17 cellular contexts compared by ENCODE assay signal in genomic region chr11:125344846-125345705, GRCh38.
DNase-seq lines count a peak whose midpoint lies in the region; ATAC-seq, FAIRE-seq and TF ChIP-seq lines count a peak whose summit lies in the region.
"Had no signal": no experiment of that assay in that cellular context is flagged by ENCODE, and none has a peak within 500 bp of the region (broad histone marks: within the 10 kb centered on the region; RNA-seq: fewer than 3 reads in every experiment).

No MANE protein-coding gene starts in this region.

- WGBS in endodermal cell (ENCODE audit: insufficient coverage in 1 of 2, insufficient read length in 1 of 2), 2 experiments = 88 to 93% methylated on average over 8 to 12 of the region's 12 CpGs
- 74 to 85% (median 77%) methylated on average over 12 of the region's 12 CpGs for WGBS in spleen, 5 donors

- peak overlapping the region; percentile 29 for H3K27ac ChIP-seq in astrocyte (ENCODE audit: low read depth, low read length)
- H3K27ac ChIP-seq in endodermal cell (ENCODE audit: low read depth, low read length) = peak overlapping the region; percentile 57
- no peak overlapping the region for H3K27ac ChIP-seq in neural progenitor cell
- H3K27ac ChIP-seq in spleen = no peak overlapping the region
- H3K27ac ChIP-seq: cardiac muscle cell, right lobe of liver had no signal

- H3K79me2 ChIP-seq in astrocyte (ENCODE audit: insufficient read depth, low read length) = no peaks in the 10 kb centered on the region
- H3K79me2 ChIP-seq in neural progenitor cell (ENCODE audit: low read depth) = no peaks in the 10 kb centered on the region

- peak overlapping the region; percentile 20 for H3K9ac ChIP-seq in astrocyte (ENCODE audit: low read length)
- H3K9ac ChIP-seq in endodermal cell (ENCODE audit: extremely low read depth, low read length, poor library complexity, severe bottlenecking) = no peak overlapping the region
- no peak overlapping the region for H3K9ac ChIP-seq in neural progenitor cell

- H2AFZ ChIP-seq in astrocyte (ENCODE audit: low read depth, low read length) (no peak overlapping the region), neural progenitor cell (replicated peaks) (no peak overlapping the region)
- H2AFZ ChIP-seq: GM23338 had no signal

- DNase-seq in astrocyte (ENCODE audit: low read depth) (no peak), endodermal cell (no peak), neural progenitor cell (ENCODE audit: low spot score) (no peak), spleen (peak; percentile 54), GF-D8 (lab: John Stamatoyannopoulos, UW) (no peak), NCI-H2107 treated with DMSO at 0.1 percent for 48 hours (lab: John Stamatoyannopoulos, UW; ENCODE audit: unreplicated experiment) (no peak)
- no peak for DNase-seq in activated T-cell treated with anti-CD3 and anti-CD28 coated beads, Interleukin-2, amount 50 U/mL, for 4 hours
- DNase-seq: NCI-H2107 had no signal

- no peaks in the 10 kb centered on the region for H4K20me1 ChIP-seq in astrocyte (ENCODE audit: insufficient read depth, low read length)
- H4K20me1 ChIP-seq in neural progenitor cell (ENCODE audit: low read depth) = peaks cover 26% of the 10 kb centered on the region

- H3K4me1 Mint-ChIP-seq in astrocyte (ENCODE audit: low read depth, unreplicated experiment) (peaks cover 79% of the 10 kb centered on the region), endodermal cell (peaks cover 44% of the 10 kb centered on the region), neural progenitor cell (peaks cover 90% of the 10 kb centered on the region)
- H3K4me1 Mint-ChIP-seq in activated T-cell treated with anti-CD3 and anti-CD28 coated beads, Interleukin-2, amount 50 U/mL, for 4 hours (ENCODE audit: low read depth) = no peaks in the 10 kb centered on the region
- H3K4me1 Mint-ChIP-seq: activated CD8-positive, alpha-beta memory T cell treated with anti-CD3 and anti-CD28 coated beads, Interleukin-2, amount 10 ng/mL, durations not matched to agents 7 days and 5 days; stimulated activated naive CD8-positive, alpha-beta T cell treated with anti-CD3 and anti-CD28 coated beads, Interleukin-15, amount 100 ng/mL, for 72 hours had no signal

- no peak for TF ChIP-seq POLR2A in spleen (IDR thresholded peaks at IDR 0.05)

- H3K27me3 ChIP-seq in astrocyte (ENCODE audit: insufficient read depth, low read length) (no peaks in the 10 kb centered on the region), endodermal cell (ENCODE audit: control insufficient read depth, insufficient read depth, low read length, poor library complexity, severe bottlenecking) (peaks cover 6% of the 10 kb centered on the region), neural progenitor cell (no peaks in the 10 kb centered on the region), spleen (replicated peaks in 1 of 7) (peaks cover 0 to 51% (median 0%) of the 10 kb centered on the region in 7 donors)
- H3K27me3 ChIP-seq: cardiac muscle cell, right lobe of liver had no signal

- peak overlapping the region; percentile 19 for H3K4me2 ChIP-seq in astrocyte (ENCODE audit: low read length)
- no peak overlapping the region for H3K4me2 ChIP-seq in neural progenitor cell
- H3K4me2 ChIP-seq: GM23338 had no signal

- intact Hi-C loops in spleen (cut with DNase I; ENCODE audit: low total_unique reads) = loop anchor here (5.0 to 10.0 kb wide), 2 partner anchors 183 to 250 kb away; partner anchors contain the start of gene PKNOX2

- H3K36me3 Mint-ChIP-seq in astrocyte (ENCODE audit: low read depth, unreplicated experiment) (peaks cover 4% of the 10 kb centered on the region), endodermal cell (ENCODE audit: low read depth) (no peaks in the 10 kb centered on the region), neural progenitor cell (peaks cover 3% of the 10 kb centered on the region)
- no peaks in the 10 kb centered on the region for H3K36me3 Mint-ChIP-seq in activated T-cell treated with anti-CD3 and anti-CD28 coated beads, Interleukin-2, amount 50 U/mL, for 4 hours (ENCODE audit: insufficient read depth)
- H3K36me3 Mint-ChIP-seq: activated CD8-positive, alpha-beta memory T cell treated with anti-CD3 and anti-CD28 coated beads, Interleukin-2, amount 10 ng/mL, durations not matched to agents 7 days and 5 days; memory B cell; natural killer cell treated with Interleukin-12 subunit alpha and Interleukin-12 subunit beta and Interleukin-15 and Interleukin-18, amount 100 ng/mL, for 72 hours had no signal

- peak overlapping the region; percentile 62 for H3K4me3 Mint-ChIP-seq in astrocyte (ENCODE audit: unreplicated experiment)
- H3K4me3 Mint-ChIP-seq in endodermal cell = no peak overlapping the region
- no peak overlapping the region for H3K4me3 Mint-ChIP-seq in neural progenitor cell
- H3K4me3 Mint-ChIP-seq in activated T-cell treated with anti-CD3 and anti-CD28 coated beads, Interleukin-2, amount 50 U/mL, for 4 hours = no peak overlapping the region
- H3K4me3 Mint-ChIP-seq: activated CD8-positive, alpha-beta memory T cell treated with anti-CD3 and anti-CD28 coated beads, Interleukin-2, amount 10 ng/mL, durations not matched to agents 7 days and 5 days; GM23338; memory B cell; natural killer cell treated with Interleukin-12 subunit alpha and Interleukin-12 subunit beta and Interleukin-15 and Interleukin-18, amount 100 ng/mL, for 72 hours; stimulated activated naive CD8-positive, alpha-beta T cell treated with anti-CD3 and anti-CD28 coated beads, Interleukin-15, amount 100 ng/mL, for 72 hours had no signal

- no peak overlapping the region for H3K4me3 ChIP-seq in astrocyte (ENCODE audit: insufficient read depth, low read depth, low read length)
- no peak overlapping the region for H3K4me3 ChIP-seq in endodermal cell (ENCODE audit: low read length)
- no peak overlapping the region for H3K4me3 ChIP-seq in neural progenitor cell
- no peak overlapping the region for H3K4me3 ChIP-seq in spleen
- H3K4me3 ChIP-seq: cardiac muscle cell, GM23338, right lobe of liver had no signal

- H3K4me1 ChIP-seq in astrocyte (ENCODE audit: insufficient read depth, low read length) = peaks cover 36% of the 10 kb centered on the region
- H3K4me1 ChIP-seq in endodermal cell (ENCODE audit: control insufficient read depth, insufficient read depth, low read length) = peaks cover 3% of the 10 kb centered on the region
- peaks cover 63% of the 10 kb centered on the region for H3K4me1 ChIP-seq in neural progenitor cell
- H3K4me1 ChIP-seq in spleen = peaks cover 2 to 25% (median 6%) of the 10 kb centered on the region in 6 donors
- H3K4me1 ChIP-seq: right lobe of liver had no signal

- TF ChIP-seq CTCF in astrocyte (IDR thresholded peaks at IDR 0.05; ENCODE audit: insufficient read depth, low read depth, low read length) (no peak), endodermal cell (conservative IDR thresholded peaks at IDR 0.05) (no peak), neural progenitor cell (IDR thresholded peaks at IDR 0.05) (no peak), spleen (IDR thresholded peaks at IDR 0.05 in 8 of 11, conservative IDR thresholded peaks at IDR 0.05 in 3 of 11) (no peak)

- no peak for FAIRE-seq in astrocyte (lab: Jason Lieb, UNC)
- FAIRE-seq: GM19239 had no signal

- no peaks in the 10 kb centered on the region for H3K9me3 ChIP-seq in astrocyte (ENCODE audit: insufficient read depth, low read depth, low read length)
- no peaks in the 10 kb centered on the region for H3K9me3 ChIP-seq in endodermal cell (ENCODE audit: control insufficient read depth, low read length)
- H3K9me3 ChIP-seq in neural progenitor cell (ENCODE audit: low read depth) = no peaks in the 10 kb centered on the region
- no peaks in the 10 kb centered on the region for H3K9me3 ChIP-seq in spleen
- H3K9me3 ChIP-seq: right lobe of liver had no signal

- peaks cover 44% of the 10 kb centered on the region for H3F3A ChIP-seq in neural progenitor cell (ENCODE audit: low read depth)

- no peaks in the 10 kb centered on the region for H3K36me3 ChIP-seq in astrocyte (ENCODE audit: insufficient read depth, low read length)
- H3K36me3 ChIP-seq in endodermal cell (ENCODE audit: control insufficient read depth, insufficient read depth, low read length) = no peaks in the 10 kb centered on the region
- H3K36me3 ChIP-seq in neural progenitor cell = no peaks in the 10 kb centered on the region
- H3K36me3 ChIP-seq in spleen = no peaks in the 10 kb centered on the region
- H3K36me3 ChIP-seq: cardiac muscle cell, right lobe of liver had no signal

- no peaks in the 10 kb centered on the region for H3K27me3 Mint-ChIP-seq in astrocyte (ENCODE audit: low read depth, unreplicated experiment)
- H3K27me3 Mint-ChIP-seq in endodermal cell (ENCODE audit: insufficient read depth) = peaks cover 16% of the 10 kb centered on the region
- H3K27me3 Mint-ChIP-seq in neural progenitor cell (ENCODE audit: insufficient read depth, low read depth) = peaks cover 6% of the 10 kb centered on the region
- peaks cover 11% of the 10 kb centered on the region for H3K27me3 Mint-ChIP-seq in activated T-cell treated with anti-CD3 and anti-CD28 coated beads, Interleukin-2, amount 50 U/mL, for 4 hours (ENCODE audit: low read depth)

- peak overlapping the region; percentile 87 for H3K27ac Mint-ChIP-seq in astrocyte (ENCODE audit: unreplicated experiment)
- H3K27ac Mint-ChIP-seq in endodermal cell = no peak overlapping the region
- H3K27ac Mint-ChIP-seq in neural progenitor cell = peak overlapping the region; percentile 45
- H3K27ac Mint-ChIP-seq: activated CD8-positive, alpha-beta memory T cell treated with anti-CD3 and anti-CD28 coated beads, Interleukin-2, amount 10 ng/mL, durations not matched to agents 7 days and 5 days; GM23338; memory B cell; natural killer cell treated with Interleukin-12 subunit alpha and Interleukin-12 subunit beta and Interleukin-15 and Interleukin-18, amount 100 ng/mL, for 72 hours; stimulated activated naive CD8-positive, alpha-beta T cell treated with anti-CD3 and anti-CD28 coated beads, Interleukin-15, amount 100 ng/mL, for 72 hours had no signal

- no peak for ATAC-seq in activated T-cell treated with anti-CD3 and anti-CD28 coated beads, Interleukin-2, amount 50 U/mL, for 4 hours
- no peak for ATAC-seq in HG02870 (IDR thresholded peaks at IDR 0.05; ENCODE audit: unreplicated experiment)
- ATAC-seq: natural killer cell treated with Interleukin-12 subunit alpha and Interleukin-12 subunit beta and Interleukin-15 and Interleukin-18, amount 100 ng/mL, for 72 hours; stimulated activated naive CD8-positive, alpha-beta T cell treated with anti-CD3 and anti-CD28 coated beads, Interleukin-15, amount 100 ng/mL, for 72 hours had no signal

- H3K9me3 Mint-ChIP-seq in astrocyte (ENCODE audit: unreplicated experiment) = no peaks in the 10 kb centered on the region
- H3K9me3 Mint-ChIP-seq in endodermal cell = no peaks in the 10 kb centered on the region
- H3K9me3 Mint-ChIP-seq in neural progenitor cell = no peaks in the 10 kb centered on the region
- H3K9me3 Mint-ChIP-seq in activated T-cell treated with anti-CD3 and anti-CD28 coated beads, Interleukin-2, amount 50 U/mL, for 4 hours = no peaks in the 10 kb centered on the region
- H3K9me3 Mint-ChIP-seq: GM23338; memory B cell; natural killer cell treated with Interleukin-12 subunit alpha and Interleukin-12 subunit beta and Interleukin-15 and Interleukin-18, amount 100 ng/mL, for 72 hours; stimulated activated naive CD8-positive, alpha-beta T cell treated with anti-CD3 and anti-CD28 coated beads, Interleukin-15, amount 100 ng/mL, for 72 hours had no signal

Comparison
In these comparisons a context has a peak if more than half of its experiments do, and no peak if none do; other contexts are left out.
1. H3K27ac ChIP-seq: peak in astrocyte (single experiment) and endodermal cell (single experiment); none in neural progenitor cell (single experiment) and spleen (0 of 8).